In the genomic region with DNA sequence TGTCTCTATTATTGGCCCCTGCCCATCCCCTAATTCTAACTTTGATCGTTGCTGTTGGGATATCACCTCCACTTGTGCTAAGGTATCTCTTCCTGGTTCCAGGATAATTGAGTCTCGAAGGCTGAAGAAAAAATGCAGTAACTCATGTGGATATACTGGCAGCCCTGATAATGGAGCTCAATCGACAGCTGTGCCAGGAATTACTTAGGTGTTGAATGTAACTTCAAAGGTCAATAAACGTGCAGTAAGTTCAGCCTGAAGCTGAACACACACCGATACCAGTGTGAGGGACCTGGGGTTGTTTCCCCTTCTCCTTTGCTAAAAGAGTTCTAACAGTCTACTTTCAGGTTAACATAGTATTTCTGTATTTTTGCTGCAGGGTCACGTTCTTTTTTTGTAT, we compare ENCODE assay signal across 9 cellular contexts. TPM values are rescaled to one million over a fixed set of nuclear protein-coding genes. Genes with fewer than 3 reads are reported as not detected.
"Had no signal": no experiment of that assay in that cellular context is flagged by ENCODE, and none has a peak within 500 bp of the region (broad histone marks: within the 10 kb centered on the region; RNA-seq: fewer than 3 reads in every experiment).

No MANE protein-coding gene starts in this region.

- H3K27ac ChIP-seq: HL-60 had no signal

- ATAC-seq: HepG2, K562 had no signal

- H3K4me3 ChIP-seq: K562 had no signal

- DNase-seq: IMR-90, KBM-7, KG1 had no signal

- FAIRE-seq: HepG2, HTR-8/SVneo, K562 had no signal

RNA-seq across cellular contexts. Expression of a gene that starts 11.9 kb away (rescaled TPM):
- total RNA-seq: HepG2, HT-29, IMR-90, K562 had no signal
- polyA plus RNA-seq: HepG2, IgD-negative memory B cell, IMR-90, K562 had no signal
